Comparison of ENCODE assay signal across 16 cellular contexts in genomic region chr14:70897475-70897874, GRCh38. TPM values are rescaled to one million over a fixed set of nuclear protein-coding genes. Genes with fewer than 3 reads are reported as not detected.
DNase-seq lines count a peak whose midpoint lies in the region; ATAC-seq and TF ChIP-seq lines count a peak whose summit lies in the region.
"Had no signal": no experiment of that assay in that cellular context is flagged by ENCODE, and none has a peak within 500 bp of the region (broad histone marks: within the 10 kb centered on the region; RNA-seq: fewer than 3 reads in every experiment).

No MANE protein-coding gene starts in this region.

- H3K4me3 ChIP-seq in left ventricle myocardium inferior, result no peak overlapping the region
- H3K4me3 ChIP-seq in mammary epithelial cell (replicated peaks in 1 of 3; ENCODE audit: insufficient read depth in 1 of 3, low read depth in 2 of 3, low read length in 3 of 3), result no peak overlapping the region
- H3K4me3 ChIP-seq in left lung, result no peak overlapping the region
- no peak overlapping the region for H3K4me3 ChIP-seq in tibial artery
- H3K4me3 ChIP-seq: cardiac muscle cell, heart right ventricle, testis had no signal

- 31% methylated on average over 2 of the region's 2 CpGs for WGBS in mammary epithelial cell (ENCODE audit: low coverage, missing lambda C conversion rate)

- in situ Hi-C loops in mammary epithelial cell (cut with MboI; ENCODE audit: low sequenced_read_pairs in 2 of 2), result no loop called here

- H3K4me1 Mint-ChIP-seq in WTC11, result peaks cover 6% of the 10 kb centered on the region; the same call in 1 of the 2 replicates

- H3K27ac ChIP-seq in left ventricle myocardium inferior (replicated peaks) (no peak overlapping the region), mammary epithelial cell (ENCODE audit: insufficient read depth, low read depth, low read length) (no peak overlapping the region), left lung (peak overlapping the region in 1 of 2 donors; percentile 43), tibial artery (peak overlapping the region; percentile 45 to 64)
- H3K27ac ChIP-seq: cardiac muscle cell, heart right ventricle, testis had no signal

- no peak overlapping the region for H3K27ac Mint-ChIP-seq in WTC11

- POLR2A ChIA-PET in WTC11 (lab: Charles Lee), result no interaction called here

- no peaks in the 10 kb centered on the region for H3K36me3 Mint-ChIP-seq in WTC11

- H3K4me1 ChIP-seq in left ventricle myocardium inferior (peaks cover 4% of the 10 kb centered on the region), mammary epithelial cell (ENCODE audit: insufficient read depth, low read length) (no peaks in the 10 kb centered on the region), left lung (peaks cover 0 to 4% of the 10 kb centered on the region in 2 donors), tibial artery (peaks cover 0 to 42% (median 22%) of the 10 kb centered on the region in 4 donors)
- H3K4me1 ChIP-seq: testis had no signal

- CTCF ChIA-PET in mammary epithelial cell (lab: Charles Lee; ENCODE audit: low non-redundant PET), result no interaction called here
- CTCF ChIA-PET in WTC11 (lab: Charles Lee), result no interaction called here

- DNase-seq in Right ventricle myocardium superior (no peak), left ventricle myocardium inferior (no peak), mammary epithelial cell (no peak), left lung (no peak), tibial artery (no peak), head of caudate nucleus (no peak), WTC11 (ENCODE audit: low spot score) (no peak)
- DNase-seq: activated effector memory CD4-positive, alpha-beta T cell treated with Interleukin-2 at 50 U/mL for 16 hours; GF-D8; heart right ventricle; Kasumi-1; kidney glomerular epithelial cell; NCI-H1694; testis had no signal

- no TSS peak for BruUV-seq in mammary epithelial cell (replicated peaks; lab: Mats Ljungman, UMichigan)

- H3K9ac ChIP-seq in mammary epithelial cell (ENCODE audit: insufficient read depth, low read length), result no peak overlapping the region

- H3K79me2 ChIP-seq in mammary epithelial cell (ENCODE audit: insufficient read depth, low read length), result no peaks in the 10 kb centered on the region

- H3K4me3 Mint-ChIP-seq in WTC11, result no peak overlapping the region

- dilution Hi-C loops in mammary epithelial cell (cut with HindIII; ENCODE audit: low sequenced_read_pairs), result no loop called here

- peak; percentile 31 for ATAC-seq in Right ventricle myocardium superior (ENCODE audit: poor library complexity)
- peak; percentile 38 for ATAC-seq in left lung
- ATAC-seq in GM19455 (IDR thresholded peaks at IDR 0.05; ENCODE audit: unreplicated experiment), result no peak
- ATAC-seq in WTC11, result no peak

- H3K36me3 ChIP-seq in left ventricle myocardium inferior (no peaks in the 10 kb centered on the region), mammary epithelial cell (ENCODE audit: insufficient read depth, low read length) (no peaks in the 10 kb centered on the region), left lung (no peaks in the 10 kb centered on the region), tibial artery (no peaks in the 10 kb centered on the region)
- H3K36me3 ChIP-seq: cardiac muscle cell, heart right ventricle had no signal

- H4K20me1 ChIP-seq in mammary epithelial cell (ENCODE audit: insufficient read depth, low read length), result no peaks in the 10 kb centered on the region

- peak overlapping the region; percentile 25 for H2AFZ ChIP-seq in mammary epithelial cell (ENCODE audit: low read depth, low read length)

- H3K9me3 ChIP-seq in left ventricle myocardium inferior (replicated peaks), result no peaks in the 10 kb centered on the region
- H3K9me3 ChIP-seq in mammary epithelial cell (replicated peaks; ENCODE audit: insufficient read depth, low read length), result peaks cover 2% of the 10 kb centered on the region
- no peaks in the 10 kb centered on the region for H3K9me3 ChIP-seq in left lung
- no peaks in the 10 kb centered on the region for H3K9me3 ChIP-seq in tibial artery
- H3K9me3 ChIP-seq: heart right ventricle, testis had no signal

- H3K9me3 Mint-ChIP-seq in WTC11, result peaks cover 5% of the 10 kb centered on the region

- intact Hi-C loops in Right ventricle myocardium superior (cut with DNase I), result no loop called here
- intact Hi-C loops in left ventricle myocardium inferior (cut with micrococcal nuclease), result no loop called here
- intact Hi-C loops in mammary epithelial cell (cut with micrococcal nuclease), result no loop called here
- intact Hi-C loops in left lung (cut with DNase I), result no loop called here
- intact Hi-C loops in tibial artery (cut with DNase I; ENCODE audit: low total_unique reads), result no loop called here
- intact Hi-C loops in head of caudate nucleus (cut with DNase I), result no loop called here

- TF ChIP-seq CTCF in left ventricle myocardium inferior (IDR thresholded peaks at IDR 0.05; ENCODE audit: borderline replicate concordance), result no peak
- no peak for TF ChIP-seq CTCF in mammary epithelial cell (conservative IDR thresholded peaks at IDR 0.05 in 1 of 2, IDR thresholded peaks at IDR 0.05 in 1 of 2; ENCODE audit: extremely low read depth in 1 of 2, insufficient read depth in 1 of 2, low read depth in 1 of 2, low read length in 2 of 2)
- no peak for TF ChIP-seq CTCF in left lung (IDR thresholded peaks at IDR 0.05)
- no peak for TF ChIP-seq CTCF in tibial artery (IDR thresholded peaks at IDR 0.05)
- no peak for TF ChIP-seq CTCF in WTC11 (IDR thresholded peaks at IDR 0.05)

- no peak overlapping the region for H3K4me2 ChIP-seq in mammary epithelial cell (ENCODE audit: insufficient read depth, low read depth, low read length)

- H3K27me3 ChIP-seq in left ventricle myocardium inferior (ENCODE audit: low read depth), result no peaks in the 10 kb centered on the region
- H3K27me3 ChIP-seq in mammary epithelial cell (ENCODE audit: insufficient read depth, low read length), result no peaks in the 10 kb centered on the region
- H3K27me3 ChIP-seq in left lung, result no peaks in the 10 kb centered on the region
- H3K27me3 ChIP-seq in tibial artery, result no peaks in the 10 kb centered on the region
- H3K27me3 ChIP-seq: cardiac muscle cell, heart right ventricle, testis had no signal

- no peaks in the 10 kb centered on the region for H3K27me3 Mint-ChIP-seq in WTC11 (ENCODE audit: low read depth)

TF ChIP-seq in WTC11, 78 proteins besides CTCF, POLR2A, EP300 and RAD21:
- TF ChIP-seq ZNF423 (CRISPR knock-in tag; IDR thresholded peaks at IDR 0.05) (no peak), ZNF138 (CRISPR knock-in tag; conservative IDR thresholded peaks at IDR 0.05) (no peak), ATF1 (CRISPR knock-in tag; IDR thresholded peaks at IDR 0.05) (no peak), FOXJ3 (CRISPR knock-in tag; IDR thresholded peaks at IDR 0.05; ENCODE audit: borderline replicate concordance) (no peak), ZNF263 (CRISPR knock-in tag; IDR thresholded peaks at IDR 0.05; ENCODE audit: low read depth) (no peak), RORB (CRISPR knock-in tag; IDR thresholded peaks at IDR 0.05) (no peak), NFE2L1 (CRISPR knock-in tag; IDR thresholded peaks at IDR 0.05) (no peak), E2F4 (CRISPR knock-in tag; IDR thresholded peaks at IDR 0.05; ENCODE audit: borderline replicate concordance, low read depth) (no peak), TCF7 (CRISPR knock-in tag; IDR thresholded peaks at IDR 0.05; ENCODE audit: low read depth) (no peak), JUN (CRISPR knock-in tag; IDR thresholded peaks at IDR 0.05) (no peak), ZNF416 (CRISPR knock-in tag; IDR thresholded peaks at IDR 0.05) (no peak)
- TF ChIP-seq, protein P1, sequence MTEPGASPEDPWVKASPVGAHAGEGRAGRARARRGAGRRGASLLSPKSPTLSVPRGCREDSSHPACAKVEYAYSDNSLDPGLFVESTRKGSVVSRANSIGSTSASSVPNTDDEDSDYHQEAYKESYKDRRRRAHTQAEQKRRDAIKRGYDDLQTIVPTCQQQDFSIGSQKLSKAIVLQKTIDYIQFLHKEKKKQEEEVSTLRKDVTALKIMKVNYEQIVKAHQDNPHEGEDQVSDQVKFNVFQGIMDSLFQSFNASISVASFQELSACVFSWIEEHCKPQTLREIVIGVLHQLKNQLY (CRISPR knock-in tag; IDR thresholded peaks at IDR 0.05), result no peak
- TF ChIP-seq, protein P2, sequence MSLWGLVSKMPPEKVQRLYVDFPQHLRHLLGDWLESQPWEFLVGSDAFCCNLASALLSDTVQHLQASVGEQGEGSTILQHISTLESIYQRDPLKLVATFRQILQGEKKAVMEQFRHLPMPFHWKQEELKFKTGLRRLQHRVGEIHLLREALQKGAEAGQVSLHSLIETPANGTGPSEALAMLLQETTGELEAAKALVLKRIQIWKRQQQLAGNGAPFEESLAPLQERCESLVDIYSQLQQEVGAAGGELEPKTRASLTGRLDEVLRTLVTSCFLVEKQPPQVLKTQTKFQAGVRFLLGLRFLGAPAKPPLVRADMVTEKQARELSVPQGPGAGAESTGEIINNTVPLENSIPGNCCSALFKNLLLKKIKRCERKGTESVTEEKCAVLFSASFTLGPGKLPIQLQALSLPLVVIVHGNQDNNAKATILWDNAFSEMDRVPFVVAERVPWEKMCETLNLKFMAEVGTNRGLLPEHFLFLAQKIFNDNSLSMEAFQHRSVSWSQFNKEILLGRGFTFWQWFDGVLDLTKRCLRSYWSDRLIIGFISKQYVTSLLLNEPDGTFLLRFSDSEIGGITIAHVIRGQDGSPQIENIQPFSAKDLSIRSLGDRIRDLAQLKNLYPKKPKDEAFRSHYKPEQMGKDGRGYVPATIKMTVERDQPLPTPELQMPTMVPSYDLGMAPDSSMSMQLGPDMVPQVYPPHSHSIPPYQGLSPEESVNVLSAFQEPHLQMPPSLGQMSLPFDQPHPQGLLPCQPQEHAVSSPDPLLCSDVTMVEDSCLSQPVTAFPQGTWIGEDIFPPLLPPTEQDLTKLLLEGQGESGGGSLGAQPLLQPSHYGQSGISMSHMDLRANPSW (CRISPR knock-in tag; conservative IDR thresholded peaks at IDR 0.05; ENCODE audit: low read depth), result no peak

RNA-seq across cellular contexts. Expression of gene PCNX1, which starts 9.8 kb away (rescaled TPM):
- total RNA-seq in Right ventricle myocardium superior (43.3 TPM), left ventricle myocardium inferior (35.2 TPM), mammary epithelial cell (100 to 1,000 TPM in 1 of 2 donors, 10 to 100 TPM in 1; 67.9 to 112 TPM), left lung (10 to 100 TPM; 44.7 to 65.8 TPM), WTC11 (2021) (43.4 to 49.8 TPM (median 46.4 TPM) in 3 replicates)
- 33.9 TPM for polyA plus RNA-seq in mammary epithelial cell
- polyA minus RNA-seq in mammary epithelial cell, result 147 TPM

Comparison
In these comparisons a context has a peak if more than half of its experiments do, and no peak if none do; other contexts are left out.
1. ATAC-seq: peak in Right ventricle myocardium superior (single experiment) and left lung (single experiment); none in GM19455 (single experiment) and WTC11 (single experiment).
2. H3K27ac ChIP-seq: peak in tibial artery (2 of 2); none in left ventricle myocardium inferior (single experiment) and mammary epithelial cell (single experiment).